1 cellular context compared by ENCODE assay signal in genomic region chr17:78258323-78259229, GRCh38.
TF ChIP-seq lines count a peak whose summit lies in the region.

No MANE protein-coding gene starts in this region.

TF ChIP-seq in HepG2, 621 proteins besides CTCF, POLR2A, EP300 and RAD21 (continues in another document):
- TF ChIP-seq ZNF605 (CRISPR knock-in tag; IDR thresholded peaks at IDR 0.05) (no peak), SAP130 (CRISPR knock-in tag; IDR thresholded peaks at IDR 0.05; ENCODE audit: low read depth) (peak; percentile 69), MTF2 (CRISPR knock-in tag; IDR thresholded peaks at IDR 0.05; ENCODE audit: borderline replicate concordance) (no peak), PHF5A (CRISPR knock-in tag; IDR thresholded peaks at IDR 0.05; ENCODE audit: low read depth, unreplicated experiment) (no peak), STAG1 (CRISPR knock-in tag; IDR thresholded peaks at IDR 0.05) (no peak), ZNF574 (CRISPR knock-in tag; IDR thresholded peaks at IDR 0.05) (no peak), GRHL1 (CRISPR knock-in tag; conservative IDR thresholded peaks at IDR 0.05) (no peak), NBN (conservative IDR thresholded peaks at IDR 0.05) (no peak), TAF1 (CRISPR knock-in tag; IDR thresholded peaks at IDR 0.05) (no peak), ETV5 (CRISPR knock-in tag; IDR thresholded peaks at IDR 0.05; ENCODE audit: borderline replicate concordance) (peak; percentile 35; the same call in 1 of the 2 replicates), SP140L (CRISPR knock-in tag; IDR thresholded peaks at IDR 0.05; ENCODE audit: borderline replicate concordance) (no peak), ASH2L (IDR thresholded peaks at IDR 0.05; ENCODE audit: insufficient read length, low read depth, low read length) (no peak), ISL2 (CRISPR knock-in tag; IDR thresholded peaks at IDR 0.05) (no peak), HOMEZ (CRISPR knock-in tag; IDR thresholded peaks at IDR 0.05; ENCODE audit: low read depth) (no peak), ATAD3A (CRISPR knock-in tag; IDR thresholded peaks at IDR 0.05) (no peak), ZNF687 (CRISPR knock-in tag; IDR thresholded peaks at IDR 0.05) (peak; percentile 52; the same call in 1 of the 2 replicates), TP53 (CRISPR knock-in tag; conservative IDR thresholded peaks at IDR 0.05) (no peak), IKZF5 (CRISPR knock-in tag; IDR thresholded peaks at IDR 0.05) (peak; percentile 20; the same call in 1 of the 2 replicates), TCF7 (IDR thresholded peaks at IDR 0.05; ENCODE audit: low read depth) (peak; percentile 27; the same call in 1 of the 2 replicates), ZNF235 (CRISPR knock-in tag; IDR thresholded peaks at IDR 0.05; ENCODE audit: borderline replicate concordance) (no peak), MED13 (CRISPR knock-in tag; IDR thresholded peaks at IDR 0.05) (no peak), SNAPC2 (CRISPR knock-in tag; IDR thresholded peaks at IDR 0.05) (no peak), ZNF160 (CRISPR knock-in tag; IDR thresholded peaks at IDR 0.05) (no peak), MTF1 (CRISPR knock-in tag; IDR thresholded peaks at IDR 0.05) (no peak), RFXANK (CRISPR knock-in tag; IDR thresholded peaks at IDR 0.05) (no peak), ZNF501 (CRISPR knock-in tag; IDR thresholded peaks at IDR 0.05) (no peak), ZNF253 (CRISPR knock-in tag; IDR thresholded peaks at IDR 0.05; ENCODE audit: borderline replicate concordance) (0 out of 2 replicates have a peak, but pooled peaks have one; percentile 43), ZFP91 (CRISPR knock-in tag; IDR thresholded peaks at IDR 0.05; ENCODE audit: borderline replicate concordance) (0 out of 2 replicates have a peak, but pooled peaks have one; percentile 32), ZBTB25 (CRISPR knock-in tag; IDR thresholded peaks at IDR 0.05) (no peak), MXD4 (CRISPR knock-in tag; IDR thresholded peaks at IDR 0.05) (no peak), PTBP1 (IDR thresholded peaks at IDR 0.05; ENCODE audit: low read depth, low read length, poor library complexity, severe bottlenecking) (peak; percentile 57), YEATS4 (CRISPR knock-in tag; IDR thresholded peaks at IDR 0.05; ENCODE audit: borderline replicate concordance) (no peak), ELF1 (CRISPR knock-in tag; IDR thresholded peaks at IDR 0.05) (0 out of 2 replicates have a peak, but pooled peaks have one; percentile 56), HNF4A (CRISPR knock-in tag; IDR thresholded peaks at IDR 0.05) (no peak), BCL6 (CRISPR knock-in tag; IDR thresholded peaks at IDR 0.05) (peak; percentile 25; the same call in 1 of the 2 replicates), ZNF18 (CRISPR knock-in tag; IDR thresholded peaks at IDR 0.05; ENCODE audit: insufficient replicate concordance) (no peak), ATF2 (CRISPR knock-in tag; IDR thresholded peaks at IDR 0.05) (no peak), CBX1 (IDR thresholded peaks at IDR 0.05; ENCODE audit: low read depth) (no peak), ZNF569 (CRISPR knock-in tag; IDR thresholded peaks at IDR 0.05; ENCODE audit: borderline replicate concordance) (no peak), THAP8 (CRISPR knock-in tag; IDR thresholded peaks at IDR 0.05; ENCODE audit: borderline replicate concordance) (no peak)
